Comparison of ENCODE assay signal across 3 cellular contexts in genomic region chrX:125503769-125504168, GRCh38.
TF ChIP-seq lines count a peak whose summit lies in the region.

No MANE protein-coding gene starts in this region.

TF ChIP-seq in liver, 16 proteins besides CTCF, POLR2A, EP300 and RAD21:
- TF ChIP-seq YY1 (IDR thresholded peaks at IDR 0.05) = no peak
- no peak for TF ChIP-seq NR2F2 (IDR thresholded peaks at IDR 0.05)
- TF ChIP-seq, protein P1, sequence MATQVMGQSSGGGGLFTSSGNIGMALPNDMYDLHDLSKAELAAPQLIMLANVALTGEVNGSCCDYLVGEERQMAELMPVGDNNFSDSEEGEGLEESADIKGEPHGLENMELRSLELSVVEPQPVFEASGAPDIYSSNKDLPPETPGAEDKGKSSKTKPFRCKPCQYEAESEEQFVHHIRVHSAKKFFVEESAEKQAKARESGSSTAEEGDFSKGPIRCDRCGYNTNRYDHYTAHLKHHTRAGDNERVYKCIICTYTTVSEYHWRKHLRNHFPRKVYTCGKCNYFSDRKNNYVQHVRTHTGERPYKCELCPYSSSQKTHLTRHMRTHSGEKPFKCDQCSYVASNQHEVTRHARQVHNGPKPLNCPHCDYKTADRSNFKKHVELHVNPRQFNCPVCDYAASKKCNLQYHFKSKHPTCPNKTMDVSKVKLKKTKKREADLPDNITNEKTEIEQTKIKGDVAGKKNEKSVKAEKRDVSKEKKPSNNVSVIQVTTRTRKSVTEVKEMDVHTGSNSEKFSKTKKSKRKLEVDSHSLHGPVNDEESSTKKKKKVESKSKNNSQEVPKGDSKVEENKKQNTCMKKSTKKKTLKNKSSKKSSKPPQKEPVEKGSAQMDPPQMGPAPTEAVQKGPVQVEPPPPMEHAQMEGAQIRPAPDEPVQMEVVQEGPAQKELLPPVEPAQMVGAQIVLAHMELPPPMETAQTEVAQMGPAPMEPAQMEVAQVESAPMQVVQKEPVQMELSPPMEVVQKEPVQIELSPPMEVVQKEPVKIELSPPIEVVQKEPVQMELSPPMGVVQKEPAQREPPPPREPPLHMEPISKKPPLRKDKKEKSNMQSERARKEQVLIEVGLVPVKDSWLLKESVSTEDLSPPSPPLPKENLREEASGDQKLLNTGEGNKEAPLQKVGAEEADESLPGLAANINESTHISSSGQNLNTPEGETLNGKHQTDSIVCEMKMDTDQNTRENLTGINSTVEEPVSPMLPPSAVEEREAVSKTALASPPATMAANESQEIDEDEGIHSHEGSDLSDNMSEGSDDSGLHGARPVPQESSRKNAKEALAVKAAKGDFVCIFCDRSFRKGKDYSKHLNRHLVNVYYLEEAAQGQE (IDR thresholded peaks at IDR 0.05) = no peak
- TF ChIP-seq, protein P2, sequence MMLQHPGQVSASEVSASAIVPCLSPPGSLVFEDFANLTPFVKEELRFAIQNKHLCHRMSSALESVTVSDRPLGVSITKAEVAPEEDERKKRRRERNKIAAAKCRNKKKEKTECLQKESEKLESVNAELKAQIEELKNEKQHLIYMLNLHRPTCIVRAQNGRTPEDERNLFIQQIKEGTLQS (IDR thresholded peaks at IDR 0.05) = no peak
- no peak for TF ChIP-seq HNF4A (conservative IDR thresholded peaks at IDR 0.05)
- TF ChIP-seq HNF4G (IDR thresholded peaks at IDR 0.05) = no peak
- TF ChIP-seq FOXA1 (IDR thresholded peaks at IDR 0.05) = no peak
- TF ChIP-seq ZBTB33 (IDR thresholded peaks at IDR 0.05) = no peak
- TF ChIP-seq JUND (IDR thresholded peaks at IDR 0.05) = no peak
- no peak for TF ChIP-seq FOXA2 (IDR thresholded peaks at IDR 0.05)
- TF ChIP-seq RXRA (IDR thresholded peaks at IDR 0.05) = no peak
- no peak for TF ChIP-seq GABPA (IDR thresholded peaks at IDR 0.05 in 1 of 2, conservative IDR thresholded peaks at IDR 0.05 in 1 of 2)
- no peak for TF ChIP-seq MAX (IDR thresholded peaks at IDR 0.05)
- TF ChIP-seq SP1 (IDR thresholded peaks at IDR 0.05) = no peak
- TF ChIP-seq EGR1 (IDR thresholded peaks at IDR 0.05; ENCODE audit: low read depth in 2 of 2) = no peak
- TF ChIP-seq TAF1 (conservative IDR thresholded peaks at IDR 0.05) = no peak

TF ChIP-seq in HepG2, 621 proteins besides CTCF, POLR2A, EP300 and RAD21:
- no peak for TF ChIP-seq ZNF382 (CRISPR knock-in tag; IDR thresholded peaks at IDR 0.05; ENCODE audit: borderline replicate concordance)
- no peak for TF ChIP-seq ZNF512 (CRISPR knock-in tag; IDR thresholded peaks at IDR 0.05)
- no peak for TF ChIP-seq ZNF629 (CRISPR knock-in tag; conservative IDR thresholded peaks at IDR 0.05)
- TF ChIP-seq MXD3 (CRISPR knock-in tag; IDR thresholded peaks at IDR 0.05) = no peak
- no peak for TF ChIP-seq PRDM10 (CRISPR knock-in tag; IDR thresholded peaks at IDR 0.05; ENCODE audit: low read depth)
- no peak for TF ChIP-seq EED (CRISPR knock-in tag; IDR thresholded peaks at IDR 0.05)
- no peak for TF ChIP-seq ATF5 (CRISPR knock-in tag; IDR thresholded peaks at IDR 0.05; ENCODE audit: low read depth)
- no peak for TF ChIP-seq ZGPAT (CRISPR knock-in tag; IDR thresholded peaks at IDR 0.05)
- TF ChIP-seq PTBP1 (IDR thresholded peaks at IDR 0.05; ENCODE audit: low read depth, low read length, poor library complexity, severe bottlenecking) = no peak
- TF ChIP-seq ZNF879 (CRISPR knock-in tag; IDR thresholded peaks at IDR 0.05) = no peak
- no peak for TF ChIP-seq PLRG1 (conservative IDR thresholded peaks at IDR 0.05)
TF ChIP-seq in HepG2: peak in this region for 0.

TF ChIP-seq in H1, 55 proteins besides CTCF, POLR2A, EP300 and RAD21:
- TF ChIP-seq TAF1 (IDR thresholded peaks at IDR 0.05; ENCODE audit: low read depth, low read length) = no peak
- TF ChIP-seq SIX5 (IDR thresholded peaks at IDR 0.05; ENCODE audit: low read depth, low read length) = no peak
- TF ChIP-seq PHF8 (conservative IDR thresholded peaks at IDR 0.05; ENCODE audit: low read depth, low read length) = no peak
- no peak for TF ChIP-seq CBX8 (IDR thresholded peaks at IDR 0.05; ENCODE audit: borderline replicate concordance, low read depth, low read length)
- TF ChIP-seq RXRA (IDR thresholded peaks at IDR 0.05; ENCODE audit: insufficient read depth, low read depth, low read length) = no peak
- TF ChIP-seq BACH1 (IDR thresholded peaks at IDR 0.05; ENCODE audit: low read length) = no peak
- no peak for TF ChIP-seq SP1 (IDR thresholded peaks at IDR 0.05; ENCODE audit: low read depth, low read length)
- TF ChIP-seq ATF2 (IDR thresholded peaks at IDR 0.05; ENCODE audit: low read length) = no peak
- TF ChIP-seq POU5F1 (IDR thresholded peaks at IDR 0.05; ENCODE audit: low read depth, low read length) = no peak
- TF ChIP-seq TAF7 (optimal IDR thresholded peaks at IDR 0.05; ENCODE audit: borderline replicate concordance, low read depth, low read length) = no peak
- TF ChIP-seq SIRT6 (IDR thresholded peaks at IDR 0.05; ENCODE audit: low read length) = no peak
